29 cellular contexts compared by ENCODE assay signal in the genomic region with DNA sequence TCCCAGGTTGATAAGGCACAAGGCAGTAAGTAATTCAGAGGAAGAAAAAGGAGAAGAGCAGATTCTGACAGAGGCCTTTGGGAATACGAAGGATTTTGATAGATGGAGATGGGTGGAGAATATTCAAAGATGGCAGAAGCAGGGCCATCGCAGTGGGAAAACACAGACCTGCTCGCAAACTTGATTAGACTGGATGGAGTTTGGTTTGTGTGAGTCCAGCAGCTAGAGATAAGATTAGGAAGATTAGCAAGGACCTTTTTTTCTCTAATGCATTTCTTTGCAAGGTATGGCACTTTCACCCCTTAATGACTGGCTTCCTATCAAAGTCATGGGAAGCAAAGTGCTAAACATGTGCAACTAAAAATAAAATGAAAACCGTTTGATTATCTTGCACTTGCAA.
"Had no signal": no experiment of that assay in that cellular context is flagged by ENCODE, and none has a peak within 500 bp of the region (broad histone marks: within the 10 kb centered on the region; RNA-seq: fewer than 3 reads in every experiment).

No MANE protein-coding gene starts in this region.

- DNase-seq: activated CD4-positive, alpha-beta memory T cell treated with anti-CD3 and anti-CD28 coated beads, Interleukin-2, amount 10 ng/mL, durations not matched to agents 7 days and 5 days; activated CD4-positive, alpha-beta T cell treated with anti-CD3 and anti-CD28 coated beads for 36 hours; activated CD4-positive, alpha-beta T cell treated with anti-CD3 and anti-CD28 coated beads, Interleukin-2, amount 10 ng/mL, durations not matched to agents 24 days and 14 days; activated CD4-positive, CD25-positive, alpha-beta regulatory T cell; activated CD4-positive, CD25-positive, alpha-beta regulatory T cell treated with anti-CD3 and anti-CD28 coated beads, Interleukin-2, amount 50 U/mL, for 72 hours; activated effector memory CD4-positive, alpha-beta T cell treated with Interleukin-2 at 50 U/mL for 16 hours; activated gamma-delta T cell treated with Interleukin-2 at 50 U/mL for 16 hours; activated naive CD4-positive, alpha-beta T cell treated with anti-CD3 and anti-CD28 coated beads, Interleukin-2, amount 50 U/mL, for 16 hours; activated naive CD4-positive, alpha-beta T cell treated with Interleukin-2 at 50 U/mL for 16 hours; activated T-cell treated with anti-CD3 and anti-CD28 coated beads, Interleukin-2, amount 50 U/mL, for 4 hours; amniotic stem cell; anterior cingulate cortex; brain microvascular endothelial cell; caudate nucleus; cortex of kidney; dermis blood vessel endothelial cell; effector CD4-positive, alpha-beta T cell; effector memory CD8-positive, alpha-beta T cell; erythroblast; esophagus squamous epithelium; foreskin melanocyte; heart right ventricle; T1000 had no signal

- FAIRE-seq: astrocyte, bronchial epithelial cell, colon had no signal

- H3K79me2 ChIP-seq: hepatocyte had no signal

- H3K9me3 ChIP-seq: esophagus squamous epithelium, gastroesophageal sphincter had no signal

- H2AFZ ChIP-seq: hepatocyte had no signal

- H3K36me3 ChIP-seq: brain microvascular endothelial cell, esophagus squamous epithelium had no signal

- H3K27ac ChIP-seq: brain microvascular endothelial cell, esophagus squamous epithelium, gastroesophageal sphincter, heart right ventricle had no signal

- H3K4me2 ChIP-seq: hepatocyte had no signal

- ATAC-seq: activated CD4-positive, alpha-beta T cell treated with anti-CD3 and anti-CD28 coated beads for 36 hours; activated T-cell treated with anti-CD3 and anti-CD28 coated beads, Interleukin-2, amount 50 U/mL, for 4 hours; activated T-helper 17 cell treated with anti-CD3 and anti-CD28 coated beads, Interleukin-2, amount 50 U/mL, for 72 hours; effector memory CD8-positive, alpha-beta T cell; gastroesophageal sphincter; heart right ventricle had no signal

- H3K27me3 ChIP-seq: brain microvascular endothelial cell, esophagus squamous epithelium, gastroesophageal sphincter, heart right ventricle, hepatocyte had no signal

- H3K4me3 ChIP-seq: esophagus squamous epithelium, gastroesophageal sphincter, heart right ventricle, hepatocyte had no signal
